Comparison of ENCODE assay signal across 8 cellular contexts in the genomic region with DNA sequence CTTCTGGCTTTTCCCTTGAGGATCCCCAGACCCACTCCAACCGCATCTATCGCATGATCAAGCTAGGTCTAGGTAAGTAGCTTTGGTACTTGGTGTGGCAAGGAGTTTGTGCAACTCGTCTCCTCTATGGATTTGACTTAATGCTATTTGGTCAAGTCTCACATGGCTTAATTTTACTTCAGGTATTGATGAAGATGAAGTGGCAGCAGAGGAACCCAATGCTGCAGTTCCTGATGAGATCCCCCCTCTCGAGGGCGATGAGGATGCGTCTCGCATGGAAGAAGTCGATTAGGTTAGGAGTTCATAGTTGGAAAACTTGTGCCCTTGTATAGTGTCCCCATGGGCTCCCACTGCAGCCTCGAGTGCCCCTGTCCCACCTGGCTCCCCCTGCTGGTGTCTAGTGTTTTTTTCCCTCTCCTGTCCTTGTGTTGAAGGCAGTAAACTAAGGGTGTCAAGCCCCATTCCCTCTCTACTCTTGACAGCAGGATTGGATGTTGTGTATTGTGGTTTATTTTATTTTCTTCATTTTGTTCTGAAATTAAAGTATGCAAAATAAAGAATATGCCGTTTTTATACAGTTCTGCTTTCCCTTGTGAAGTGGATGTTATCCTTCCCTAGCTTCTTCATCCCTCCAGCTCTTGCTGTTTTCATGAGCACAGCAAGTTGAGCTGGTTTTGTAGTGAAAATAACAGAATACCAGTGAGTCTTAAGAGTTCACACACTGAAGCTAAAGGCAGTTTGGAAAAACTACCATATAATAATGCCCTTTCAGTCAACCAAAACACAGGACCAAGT. TPM values are rescaled to one million over a fixed set of nuclear protein-coding genes. Genes with fewer than 3 reads are reported as not detected.
DNase-seq lines count a peak whose midpoint lies in the region; ATAC-seq and TF ChIP-seq lines count a peak whose summit lies in the region.

No MANE protein-coding gene starts in this region.

- H3K9me3 Mint-ChIP-seq in endothelial cell (ENCODE audit: unreplicated experiment): no peaks in the 10 kb centered on the region

- TF ChIP-seq CTCF in Loucy (conservative IDR thresholded peaks at IDR 0.05; ENCODE audit: low read length): peak; percentile 69
- TF ChIP-seq CTCF in WI38 (IDR thresholded peaks at IDR 0.05; ENCODE audit: low read depth, low read length): peak; percentile 45; the same call in 1 of the 2 replicates
- no peak for TF ChIP-seq CTCF in endothelial cell (IDR thresholded peaks at IDR 0.05; ENCODE audit: unreplicated experiment)

- no peak for ATAC-seq in HG03442 (IDR thresholded peaks at IDR 0.05; ENCODE audit: unreplicated experiment)

- H3K79me2 ChIP-seq in Loucy (ENCODE audit: insufficient read depth, low read length): peaks cover 68% of the 10 kb centered on the region

- H3K36me3 ChIP-seq in Loucy (ENCODE audit: insufficient read depth, low read length) (peaks cover 72% of the 10 kb centered on the region), skeletal muscle satellite cell (ENCODE audit: insufficient read depth, low read length) (peaks cover 67% of the 10 kb centered on the region)

- peak overlapping the region; percentile 16 for H3K27ac Mint-ChIP-seq in endothelial cell (ENCODE audit: unreplicated experiment)

- H3K36me3 Mint-ChIP-seq in endothelial cell (ENCODE audit: low read depth, unreplicated experiment): peaks cover 76% of the 10 kb centered on the region

- H2AFZ ChIP-seq in Loucy (ENCODE audit: low read length): no peak overlapping the region

- peaks cover 14% of the 10 kb centered on the region for H3K27me3 Mint-ChIP-seq in endothelial cell (ENCODE audit: unreplicated experiment)

- H3K9me3 ChIP-seq in Loucy (ENCODE audit: insufficient read depth, low read depth, low read length) (no peaks in the 10 kb centered on the region), skeletal muscle satellite cell (replicated peaks; ENCODE audit: low read length) (no peaks in the 10 kb centered on the region)

- H3K27me3 ChIP-seq in Loucy (ENCODE audit: insufficient read depth, low read length, poor library complexity, severe bottlenecking) (no peaks in the 10 kb centered on the region), skeletal muscle satellite cell (ENCODE audit: control insufficient read depth, insufficient read depth, low read length) (no peaks in the 10 kb centered on the region)

- peaks cover 51% of the 10 kb centered on the region for H3K4me1 Mint-ChIP-seq in endothelial cell (ENCODE audit: unreplicated experiment)

- DNase-seq in NCI-H1436 (lab: John Stamatoyannopoulos, UW) (peak; percentile 44), NCI-H1436 treated with DMSO at 0.1 percent for 48 hours (lab: John Stamatoyannopoulos, UW) (no peak), endothelial cell (ENCODE audit: low spot score) (peak; percentile 73), amniotic stem cell (lab: John Stamatoyannopoulos, UW) (no peak)

- H3F3A ChIP-seq in Loucy (ENCODE audit: low read depth): peaks cover 22% of the 10 kb centered on the region

- peaks cover 70% of the 10 kb centered on the region for H4K20me1 ChIP-seq in Loucy (ENCODE audit: insufficient read depth, low read length, poor library complexity, severe bottlenecking)

- H3K9me2 ChIP-seq in Loucy (replicated peaks; ENCODE audit: low read depth, low read length): no peaks in the 10 kb centered on the region

- peak overlapping the region; percentile 77 for H3K4me3 Mint-ChIP-seq in endothelial cell (ENCODE audit: unreplicated experiment)

- H3K9ac ChIP-seq in Loucy (ENCODE audit: low read depth, low read length, poor library complexity, severe bottlenecking) (no peak overlapping the region), skeletal muscle satellite cell (ENCODE audit: low read depth, low read length) (no peak overlapping the region)

- H3K4me1 ChIP-seq in Loucy (ENCODE audit: insufficient read depth, low read length, poor library complexity, severe bottlenecking) (peaks cover 40% of the 10 kb centered on the region), skeletal muscle satellite cell (ENCODE audit: control insufficient read depth, insufficient read depth, low read length) (peaks cover 52% of the 10 kb centered on the region)

- H3K4me2 ChIP-seq in Loucy (ENCODE audit: low read depth, low read length, poor library complexity, severe bottlenecking): no peak overlapping the region
- peak overlapping the region; percentile 10 for H3K4me2 ChIP-seq in skeletal muscle satellite cell (ENCODE audit: low read length)

- H3K4me3 ChIP-seq in Loucy (ENCODE audit: low read length, poor library complexity, severe bottlenecking) (no peak overlapping the region), WI38 (ENCODE audit: low read depth, low read length) (no peak overlapping the region), skeletal muscle satellite cell (ENCODE audit: low read length) (no peak overlapping the region)

RNA-seq across cellular contexts. Expression of a gene that starts 3.8 kb away (rescaled TPM):
- 31.8 TPM for total RNA-seq in endothelial cell (ENCODE audit: unreplicated experiment)
- total RNA-seq in skeletal muscle satellite cell (2012; rRNA removed): 71.2 and 86.7 TPM in 2 replicates

RNA-seq across cellular contexts. Expression of a gene that starts 6.6 kb away (rescaled TPM):
- 962 TPM for total RNA-seq in endothelial cell (ENCODE audit: unreplicated experiment)
- total RNA-seq in skeletal muscle satellite cell (2012; rRNA removed): 1,060 and 1,062 TPM in 2 replicates

RNA-seq across cellular contexts. Expression of a gene that starts 11.8 kb away (rescaled TPM):
- 16.7 TPM for total RNA-seq in endothelial cell (ENCODE audit: unreplicated experiment)
- 6.6 and 12.7 TPM in 2 replicates for total RNA-seq in skeletal muscle satellite cell (2012; rRNA removed)

RNA-seq across cellular contexts. Expression of a gene that starts 16.7 kb away (rescaled TPM):
- 0.28 TPM for total RNA-seq in endothelial cell (ENCODE audit: unreplicated experiment)
- not detected in 2 replicates for total RNA-seq in skeletal muscle satellite cell (2012; rRNA removed)

RNA-seq across cellular contexts. Expression of a gene that starts 30.1 kb away (rescaled TPM):
- total RNA-seq in endothelial cell (ENCODE audit: unreplicated experiment): 142 TPM
- total RNA-seq in skeletal muscle satellite cell (2012; rRNA removed): 9.4 and 17.7 TPM in 2 replicates

Comparison
In these comparisons a context has a peak if more than half of its experiments do, and no peak if none do; other contexts are left out.
1. DNase-seq: peak in NCI-H1436 (single experiment) and endothelial cell (single experiment); none in NCI-H1436 treated with DMSO at 0.1 percent for 48 hours (single experiment) and amniotic stem cell (single experiment).